In the genomic region with DNA sequence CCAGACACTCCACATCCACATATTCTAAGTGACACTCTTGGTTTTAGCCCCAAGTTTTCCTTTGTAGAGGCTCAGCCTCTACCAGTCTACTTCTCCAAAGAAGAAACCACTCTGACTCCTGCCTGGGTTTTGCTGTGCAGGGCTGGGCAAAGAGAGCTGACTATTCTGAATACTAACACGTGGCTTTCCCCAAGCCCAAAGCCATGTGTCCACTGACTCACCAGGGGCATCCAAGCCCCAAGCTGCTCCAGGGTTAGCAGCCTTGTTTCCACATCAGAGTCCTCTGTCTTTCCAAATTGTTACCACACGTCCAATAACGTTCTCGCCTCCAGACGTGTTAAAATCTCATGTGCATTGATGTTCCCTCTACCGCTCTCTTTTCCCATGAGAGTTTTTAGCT, we compare ENCODE assay signal across 20 cellular contexts. TPM values are rescaled to one million over a fixed set of nuclear protein-coding genes. Genes with fewer than 3 reads are reported as not detected.
"Had no signal": no experiment of that assay in that cellular context is flagged by ENCODE, and none has a peak within 500 bp of the region (broad histone marks: within the 10 kb centered on the region; RNA-seq: fewer than 3 reads in every experiment).

No MANE protein-coding gene starts in this region.

- H3K4me1 ChIP-seq: lower lobe of right lung, parathyroid adenoma, upper lobe of right lung had no signal

- H3K4me3 Mint-ChIP-seq: activated CD4-positive, alpha-beta T cell treated with anti-CD3 and anti-CD28 coated beads, Interleukin-2, amount 10 ng/mL, durations not matched to agents 7 days and 5 days; endodermal cell had no signal

- H3K27ac Mint-ChIP-seq: activated CD4-positive, alpha-beta T cell treated with anti-CD3 and anti-CD28 coated beads, Interleukin-2, amount 10 ng/mL, durations not matched to agents 7 days and 5 days; endodermal cell had no signal

- H3K36me3 ChIP-seq: cardiac muscle cell, lower lobe of right lung, upper lobe of right lung had no signal

- FAIRE-seq: astrocyte, small intestine had no signal

- H3K4me3 ChIP-seq: cardiac muscle cell, lower lobe of right lung, upper lobe of right lung had no signal

- H3K27ac ChIP-seq: cardiac muscle cell, lower lobe of right lung, parathyroid adenoma, upper lobe of right lung had no signal

- H3K79me2 ChIP-seq: parathyroid adenoma had no signal

- H3K27me3 ChIP-seq: cardiac muscle cell, upper lobe of right lung had no signal

- H3K4me1 Mint-ChIP-seq: activated CD4-positive, alpha-beta T cell treated with anti-CD3 and anti-CD28 coated beads, Interleukin-2, amount 10 ng/mL, durations not matched to agents 7 days and 5 days; endodermal cell had no signal

- ATAC-seq: lower lobe of right lung; stimulated activated naive CD8-positive, alpha-beta T cell treated with anti-CD3 and anti-CD28 coated beads, Interleukin-15, Interleukin-2, amounts not matched to agents 100 U/mL and 50 U/mL, for 24 hours; upper lobe of right lung had no signal

- H3K9me3 Mint-ChIP-seq: activated CD4-positive, alpha-beta T cell treated with anti-CD3 and anti-CD28 coated beads, Interleukin-2, amount 10 ng/mL, durations not matched to agents 7 days and 5 days; endodermal cell had no signal

- DNase-seq: activated CD4-positive, alpha-beta T cell treated with anti-CD3 and anti-CD28 coated beads, Interleukin-2, amount 10 ng/mL, durations not matched to agents 7 days and 5 days; activated CD8-positive, alpha-beta memory T cell treated with anti-CD3 and anti-CD28 coated beads for 24 hours; endodermal cell; lower lobe of right lung; midbrain; small intestine; stimulated activated CD4-positive, alpha-beta T cell treated with anti-CD3 and anti-CD28 coated beads, Interleukin-4, amount 100 ng/mL, for 4 hours; stimulated activated CD8-positive, alpha-beta memory T cell treated with anti-CD3 and anti-CD28 coated beads, Interleukin-4, amount 100 ng/mL, for 48 hours; stimulated activated naive CD8-positive, alpha-beta T cell treated with anti-CD3 and anti-CD28 coated beads, Interleukin-15, Interleukin-2, amounts not matched to agents 100 U/mL and 50 U/mL, for 24 hours; upper lobe of right lung had no signal

- H3K9me3 ChIP-seq: lower lobe of right lung, upper lobe of right lung had no signal

- H3K27me3 Mint-ChIP-seq: activated CD4-positive, alpha-beta T cell treated with anti-CD3 and anti-CD28 coated beads, Interleukin-2, amount 10 ng/mL, durations not matched to agents 7 days and 5 days had no signal

- H3K9ac ChIP-seq: parathyroid adenoma had no signal

- H2AFZ ChIP-seq: parathyroid adenoma had no signal

RNA-seq across cellular contexts. Expression of a gene that starts 8.7 kb away (rescaled TPM):
- total RNA-seq: activated CD4-positive, alpha-beta T cell treated with anti-CD3 and anti-CD28 coated beads, Interleukin-2, amount 10 ng/mL, durations not matched to agents 7 days and 5 days; astrocyte; cardiac muscle cell; dermis microvascular lymphatic vessel endothelial cell; endodermal cell; epithelial cell of proximal tubule; fibroblast of villous mesenchyme; kidney epithelial cell; lower lobe of right lung; T-helper 2 cell treated with Interferon-gamma antibody and Interleukin-4, amounts not matched to agents 100 ng/mL and 5 ng/mL, for 36 hours; temporal lobe; upper lobe of right lung had no signal
- polyA plus RNA-seq: adipose tissue, cardiac muscle cell, small intestine had no signal
